In genomic region chr1:101587749-101588148, GRCh38 we compare ENCODE assay signal across 17 cellular contexts.
DNase-seq lines count a peak whose midpoint lies in the region; ATAC-seq and TF ChIP-seq lines count a peak whose summit lies in the region.
"Had no signal": no experiment of that assay in that cellular context is flagged by ENCODE, and none has a peak within 500 bp of the region (broad histone marks: within the 10 kb centered on the region; RNA-seq: fewer than 3 reads in every experiment).

No MANE protein-coding gene starts in this region.

- no peak overlapping the region for H3K4me3 ChIP-seq in cardiac fibroblast (replicated peaks in 1 of 2; ENCODE audit: low read depth in 2 of 2, low read length in 2 of 2)
- H3K4me3 ChIP-seq in skeletal muscle cell (ENCODE audit: low read depth, low read length): no peak overlapping the region
- H3K4me3 ChIP-seq: dorsolateral prefrontal cortex, HAP-1, smooth muscle cell had no signal

- DNase-seq in LoVo (ENCODE audit: low spot score) (peak; percentile 49), cardiac fibroblast (ENCODE audit: low read depth in 2 of 2) (peak; percentile 26), kidney tubule cell (ENCODE audit: low spot score) (peak; percentile 66), skeletal muscle cell (ENCODE audit: low read depth) (peak; percentile 18), NCI-H2029 (lab: John Stamatoyannopoulos, UW) (no peak)
- no peak for DNase-seq in stimulated activated naive CD4-positive, alpha-beta T cell (lab: John Stamatoyannopoulos, UW)
- DNase-seq: activated naive CD8-positive, alpha-beta T cell treated with anti-CD3 and anti-CD28 coated beads, Interleukin-2, amount 10 ng/mL, durations not matched to agents 7 days and 5 days; activated T-cell treated with anti-CD3 and anti-CD28 coated beads, Interleukin-2, amount 50 U/mL, for 1 hour; dorsolateral prefrontal cortex; naive thymus-derived CD8-positive, alpha-beta T cell; NCI-H1092; SW 1271 had no signal

- ATAC-seq in HG03097 (IDR thresholded peaks at IDR 0.05; ENCODE audit: low FRiP score, unreplicated experiment) (no peak), GM21737 (IDR thresholded peaks at IDR 0.05; ENCODE audit: unreplicated experiment) (no peak)
- ATAC-seq: activated CD4-positive, CD25-positive, alpha-beta regulatory T cell treated with anti-CD3 and anti-CD28 coated beads, Interleukin-2, amount 50 U/mL, for 24 hours; naive thymus-derived CD8-positive, alpha-beta T cell had no signal

- TF ChIP-seq CTCF in cardiac fibroblast (IDR thresholded peaks at IDR 0.05; ENCODE audit: low read depth, low read length): no peak

Comparison
In these comparisons a context has a peak if more than half of its experiments do, and no peak if none do; other contexts are left out.
1. DNase-seq: peak in LoVo (single experiment), cardiac fibroblast (2 of 2), kidney tubule cell (single experiment) and skeletal muscle cell (single experiment); none in NCI-H2029 (single experiment) and stimulated activated naive CD4-positive, alpha-beta T cell (0 of 6).